Comparison of ENCODE assay signal across 22 cellular contexts in genomic region chr20:24670981-24671380, GRCh38.
"Had no signal": no experiment of that assay in that cellular context is flagged by ENCODE, and none has a peak within 500 bp of the region (broad histone marks: within the 10 kb centered on the region; RNA-seq: fewer than 3 reads in every experiment).

No MANE protein-coding gene starts in this region.

- H3K27me3 ChIP-seq: colonic mucosa, esophagus squamous epithelium, gastroesophageal sphincter, pancreas, right lobe of liver had no signal

- H3K27ac Mint-ChIP-seq: naive thymus-derived CD4-positive, alpha-beta T cell; stimulated activated naive B cell treated with anti-CD40 and anti-IgM and Interleukin-4, amounts not matched to agents 10 μg/mL and 1 μg/mL and 100 μg/mL, for 72 hours; stimulated activated naive CD8-positive, alpha-beta T cell treated with anti-CD3 and anti-CD28 coated beads, Interleukin-15, amount 100 ng/mL, for 72 hours had no signal

- H3K27ac ChIP-seq: colonic mucosa, esophagus squamous epithelium, gastroesophageal sphincter, left ventricle myocardium inferior, pancreas, prostate gland, right lobe of liver, thoracic aorta had no signal

- FAIRE-seq: keratinocyte, pancreas, urothelium cell line had no signal

- H3K27me3 Mint-ChIP-seq: naive thymus-derived CD4-positive, alpha-beta T cell; stimulated activated naive CD8-positive, alpha-beta T cell treated with anti-CD3 and anti-CD28 coated beads, Interleukin-15, amount 100 ng/mL, for 72 hours had no signal

- ATAC-seq: gastroesophageal sphincter; left cardiac atrium; naive thymus-derived CD4-positive, alpha-beta T cell; pancreas; stimulated activated naive B cell treated with anti-CD40 and anti-IgM and Interleukin-4, amounts not matched to agents 10 μg/mL and 1 μg/mL and 100 μg/mL, for 72 hours had no signal

- H3K4me1 Mint-ChIP-seq: naive thymus-derived CD4-positive, alpha-beta T cell; stimulated activated naive B cell treated with anti-CD40 and anti-IgM and Interleukin-4, amounts not matched to agents 10 μg/mL and 1 μg/mL and 100 μg/mL, for 72 hours; stimulated activated naive CD8-positive, alpha-beta T cell treated with anti-CD3 and anti-CD28 coated beads, Interleukin-15, amount 100 ng/mL, for 72 hours had no signal

- H3K9me3 Mint-ChIP-seq: naive thymus-derived CD4-positive, alpha-beta T cell; stimulated activated naive B cell treated with anti-CD40 and anti-IgM and Interleukin-4, amounts not matched to agents 10 μg/mL and 1 μg/mL and 100 μg/mL, for 72 hours; stimulated activated naive CD8-positive, alpha-beta T cell treated with anti-CD3 and anti-CD28 coated beads, Interleukin-15, amount 100 ng/mL, for 72 hours had no signal

- H3K4me3 ChIP-seq: colonic mucosa, esophagus squamous epithelium, gastroesophageal sphincter, left ventricle myocardium inferior, lung, pancreas, prostate gland, right lobe of liver, thoracic aorta had no signal

- H3K9me3 ChIP-seq: colonic mucosa, esophagus squamous epithelium, gastroesophageal sphincter, left ventricle myocardium inferior, pancreas, prostate gland, right lobe of liver, thoracic aorta had no signal

- H3K36me3 ChIP-seq: colonic mucosa, esophagus squamous epithelium, gastroesophageal sphincter, left ventricle myocardium inferior, pancreas, prostate gland, right lobe of liver, thoracic aorta had no signal

- H3K4me1 ChIP-seq: colonic mucosa, esophagus squamous epithelium, gastroesophageal sphincter, left ventricle myocardium inferior, pancreas, prostate gland, right lobe of liver had no signal

- H3K4me3 Mint-ChIP-seq: naive thymus-derived CD4-positive, alpha-beta T cell; stimulated activated naive B cell treated with anti-CD40 and anti-IgM and Interleukin-4, amounts not matched to agents 10 μg/mL and 1 μg/mL and 100 μg/mL, for 72 hours; stimulated activated naive CD8-positive, alpha-beta T cell treated with anti-CD3 and anti-CD28 coated beads, Interleukin-15, amount 100 ng/mL, for 72 hours had no signal

- H3K36me3 Mint-ChIP-seq: naive thymus-derived CD4-positive, alpha-beta T cell; stimulated activated naive B cell treated with anti-CD40 and anti-IgM and Interleukin-4, amounts not matched to agents 10 μg/mL and 1 μg/mL and 100 μg/mL, for 72 hours had no signal

- DNase-seq: cerebellar nuclear complex; colonic mucosa; dermis blood vessel endothelial cell; esophagus squamous epithelium; foreskin fibroblast; glutamatergic neuron; left cardiac atrium; left ventricle myocardium inferior; naive thymus-derived CD4-positive, alpha-beta T cell; nucleus accumbens; right lobe of liver; stimulated activated CD4-positive, alpha-beta T cell treated with anti-CD3 and anti-CD28 coated beads, Interleukin-2, amount 100 ng/mL, for 24 hours; stimulated activated CD4-positive, alpha-beta T cell treated with anti-CD3 and anti-CD28 coated beads, Interleukin-4, amount 100 ng/mL, for 4 hours; stimulated activated naive B cell treated with anti-CD40 and anti-IgM and Interleukin-4, amounts not matched to agents 10 μg/mL and 1 μg/mL and 100 μg/mL, for 72 hours; stimulated activated naive CD8-positive, alpha-beta T cell treated with anti-CD3 and anti-CD28 coated beads, Interleukin-15, amount 100 ng/mL, for 72 hours had no signal
